Comparison of ENCODE assay signal across 1 cellular context in the genomic region with DNA sequence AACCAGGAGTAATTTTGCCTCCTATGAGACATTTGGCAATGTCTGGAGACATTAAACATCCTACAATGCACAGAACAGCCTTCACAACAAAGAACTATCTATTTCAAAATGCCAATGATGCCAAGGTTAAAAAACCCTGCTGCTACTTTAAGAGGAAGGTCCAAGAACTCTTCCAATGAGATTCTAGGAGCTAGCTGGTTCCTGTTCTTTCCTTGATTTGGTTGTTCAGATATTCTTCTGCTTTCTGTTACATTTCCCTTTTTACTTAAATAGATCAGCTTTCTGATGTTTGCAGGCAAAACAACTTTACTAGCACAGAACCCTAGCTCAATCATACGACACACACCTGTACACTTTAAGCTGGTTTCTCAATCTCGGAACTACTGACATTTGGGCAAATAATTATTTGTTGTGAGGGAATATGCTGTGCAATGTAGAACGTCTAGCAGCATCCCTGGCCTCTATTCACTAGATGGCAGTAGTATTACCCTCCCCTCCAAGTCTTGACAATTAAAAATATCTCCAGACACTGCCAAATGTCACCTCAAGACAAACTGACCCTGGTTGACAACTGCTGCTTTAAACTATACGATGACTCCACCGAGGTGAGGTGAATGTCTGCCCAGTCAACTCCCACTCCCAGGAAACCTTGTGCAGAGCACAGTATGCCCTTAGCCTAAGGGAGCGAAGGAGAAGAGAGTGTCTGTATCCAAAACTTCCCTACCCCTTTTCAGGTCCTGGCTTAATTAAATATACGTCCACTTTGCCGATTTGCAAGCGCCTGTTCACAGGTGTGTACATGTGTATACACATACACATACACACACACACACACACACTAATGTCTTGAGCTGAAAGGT.
TF ChIP-seq lines count a peak whose summit lies in the region.

No MANE protein-coding gene starts in this region.

TF ChIP-seq in HCT116, 20 proteins besides CTCF, POLR2A, EP300 and RAD21 (continued from another document):
- TF ChIP-seq MAX (IDR thresholded peaks at IDR 0.05) (no peak), CEBPB (IDR thresholded peaks at IDR 0.05; ENCODE audit: low read depth) (no peak), JUND (IDR thresholded peaks at IDR 0.05) (no peak), FOSL1 (IDR thresholded peaks at IDR 0.05; ENCODE audit: low read depth) (no peak), YY1 (IDR thresholded peaks at IDR 0.05; ENCODE audit: extremely low read depth, insufficient replicate concordance, low read depth, low read length) (no peak), SP1 (IDR thresholded peaks at IDR 0.05; ENCODE audit: low read depth) (no peak), CBX3 (IDR thresholded peaks at IDR 0.05; ENCODE audit: low read depth) (no peak), EGR1 (IDR thresholded peaks at IDR 0.05; ENCODE audit: low read depth) (no peak), ZNF274 (IDR thresholded peaks at IDR 0.05; ENCODE audit: low read depth, low read length) (no peak), TCF7L2 (IDR thresholded peaks at IDR 0.05; ENCODE audit: borderline replicate concordance, extremely low read depth, insufficient read depth, insufficient read length) (no peak), SIN3A (IDR thresholded peaks at IDR 0.05; ENCODE audit: low read depth) (no peak)
